7 cellular contexts compared by ENCODE assay signal in genomic region chr13:42991892-42992584, GRCh38. TPM values are rescaled to one million over a fixed set of nuclear protein-coding genes. Genes with fewer than 3 reads are reported as not detected.
DNase-seq lines count a peak whose midpoint lies in the region; ATAC-seq and TF ChIP-seq lines count a peak whose summit lies in the region.

Gene EPSTI1 (minus strand): TSS chr13:42992241. CDS start chr13:42992165, 76 bp downstream.

- no peak for TF ChIP-seq CTCF in upper lobe of right lung (IDR thresholded peaks at IDR 0.05)

- TF ChIP-seq POLR2A in Raji (IDR thresholded peaks at IDR 0.05; ENCODE audit: insufficient read depth, low read depth, low read length) = peak; percentile 38

- peak within 1 kb of the TSS; percentile 93 for H3K4me3 Mint-ChIP-seq in activated naive CD4-positive, alpha-beta T cell treated with anti-CD3 and anti-CD28 coated beads, Interleukin-2, amount 50 U/mL, for 24 hours

- intact Hi-C loops in Right ventricle myocardium superior (cut with DNase I) (no loop called here), posterior cingulate gyrus (cut with DNase I) (no loop called here), upper lobe of right lung (cut with DNase I) (no loop called here)

- peaks cover 11% of the 10 kb centered on the region for H3K4me1 ChIP-seq in upper lobe of right lung

- DNase-seq in Right ventricle myocardium superior (peak; percentile 83), posterior cingulate gyrus (peak in 9 of 10 donors; percentile 17 to 87 (median 30)), upper lobe of right lung (peak; percentile 85)

- H3K9me3 ChIP-seq in upper lobe of right lung = no peaks in the 10 kb centered on the region

- ATAC-seq in GM18873 (IDR thresholded peaks at IDR 0.05; ENCODE audit: low FRiP score, unreplicated experiment) (peak; percentile 73), HG03025 (IDR thresholded peaks at IDR 0.05; ENCODE audit: low FRiP score, unreplicated experiment) (peak; percentile 91), Right ventricle myocardium superior (ENCODE audit: poor library complexity) (peak; percentile 90), upper lobe of right lung (peak; percentile 95)

- no peaks in the 10 kb centered on the region for H3K36me3 ChIP-seq in upper lobe of right lung

- peaks cover 69% of the 10 kb centered on the region for H3K4me1 Mint-ChIP-seq in activated naive CD4-positive, alpha-beta T cell treated with anti-CD3 and anti-CD28 coated beads, Interleukin-2, amount 50 U/mL, for 24 hours

- H3K27ac ChIP-seq in upper lobe of right lung = peak within 1 kb of the TSS; percentile 88

- peak within 1 kb of the TSS; percentile 64 for H3K4me3 ChIP-seq in upper lobe of right lung

- H3K27me3 Mint-ChIP-seq in activated naive CD4-positive, alpha-beta T cell treated with anti-CD3 and anti-CD28 coated beads, Interleukin-2, amount 50 U/mL, for 24 hours = no peaks in the 10 kb centered on the region

- peaks cover 2% of the 10 kb centered on the region for H3K36me3 Mint-ChIP-seq in activated naive CD4-positive, alpha-beta T cell treated with anti-CD3 and anti-CD28 coated beads, Interleukin-2, amount 50 U/mL, for 24 hours

- H3K9me3 Mint-ChIP-seq in activated naive CD4-positive, alpha-beta T cell treated with anti-CD3 and anti-CD28 coated beads, Interleukin-2, amount 50 U/mL, for 24 hours = no peaks in the 10 kb centered on the region

- no peaks in the 10 kb centered on the region for H3K27me3 ChIP-seq in upper lobe of right lung

- H3K27ac Mint-ChIP-seq in activated naive CD4-positive, alpha-beta T cell treated with anti-CD3 and anti-CD28 coated beads, Interleukin-2, amount 50 U/mL, for 24 hours = peak within 1 kb of the TSS; percentile 99

RNA-seq across cellular contexts. Expression of gene EPSTI1, which starts in this region (rescaled TPM):
- 2.3 TPM for total RNA-seq in Right ventricle myocardium superior
- total RNA-seq in upper lobe of right lung = 24.7 TPM

Comparison
In these comparisons a context has a peak if more than half of its experiments do, and no peak if none do; other contexts are left out.
1. Peak in every context shown above with its lines: DNase-seq, ATAC-seq, H3K4me3 ChIP-seq and H3K27ac ChIP-seq.
2. DNase-seq: peak in every context shown above with its lines; median percentile 85 in upper lobe of right lung; 83 in Right ventricle myocardium superior; 30 in posterior cingulate gyrus.